8 cellular contexts compared by ENCODE assay signal in genomic region chr4:15612136-15612535, GRCh38.
"Had no signal": no experiment of that assay in that cellular context is flagged by ENCODE, and none has a peak within 500 bp of the region (broad histone marks: within the 10 kb centered on the region; RNA-seq: fewer than 3 reads in every experiment).

No MANE protein-coding gene starts in this region.

- ATAC-seq: HCT116, HepG2 had no signal

- H3K9me3 ChIP-seq: HAP-1 had no signal

- H3K27ac ChIP-seq: GM23248, HL-60 had no signal

- DNase-seq: GM23248, GOT3, H7, HFFc6 had no signal

- FAIRE-seq: HepG2 had no signal

- H3K4me3 ChIP-seq: GM23248, HAP-1 had no signal

- H3K4me1 ChIP-seq: HAP-1 had no signal
